Comparison of ENCODE assay signal across 1 cellular context in the genomic region with DNA sequence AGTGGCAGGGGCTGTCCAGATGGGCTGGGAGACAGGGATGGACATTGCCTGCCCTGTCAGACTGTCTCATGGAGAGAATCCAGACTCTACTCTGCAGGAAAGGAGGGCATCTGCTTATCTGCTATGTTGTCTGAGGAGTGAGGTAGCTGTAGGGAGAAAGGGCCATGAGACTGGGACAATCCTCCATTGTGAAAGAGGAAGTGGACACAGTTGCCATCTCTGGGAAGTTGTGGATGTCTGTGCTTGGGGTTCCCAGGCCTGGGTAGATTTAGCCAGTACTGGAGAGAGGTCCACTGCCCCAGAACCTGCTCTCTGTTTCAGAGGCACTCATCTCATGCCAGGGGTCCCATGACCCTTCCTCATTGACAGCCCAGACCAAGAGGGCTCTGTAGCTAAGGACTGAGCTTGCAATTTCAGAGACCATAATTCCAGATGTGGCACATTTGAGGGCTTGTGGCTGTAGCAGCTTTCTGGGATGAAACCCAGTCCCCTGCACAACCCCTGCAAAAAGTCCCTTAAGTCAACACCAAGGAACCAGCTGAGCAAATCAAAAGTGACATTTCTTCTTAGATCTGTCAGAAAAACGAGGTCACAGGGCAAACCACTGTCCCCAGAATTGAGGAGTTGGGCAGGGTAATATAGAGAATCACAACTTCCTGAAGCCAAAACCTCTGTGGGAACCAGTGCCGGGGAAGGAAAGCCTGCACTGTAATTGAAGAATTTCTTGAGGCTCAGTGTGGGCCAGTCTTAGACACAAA.
TF ChIP-seq lines count a peak whose summit lies in the region.

No MANE protein-coding gene starts in this region.

TF ChIP-seq in SK-N-SH, 30 proteins besides CTCF, POLR2A, EP300 and RAD21:
- TF ChIP-seq FOSL2 (IDR thresholded peaks at IDR 0.05; ENCODE audit: borderline replicate concordance, low read depth) (no peak), NRF1 (IDR thresholded peaks at IDR 0.05; ENCODE audit: low read depth, low read length) (no peak), CHD2 (IDR thresholded peaks at IDR 0.05; ENCODE audit: low read length, partially characterized antibody) (no peak), MEF2A (IDR thresholded peaks at IDR 0.05; ENCODE audit: borderline replicate concordance, low read depth) (no peak), SMC3 (IDR thresholded peaks at IDR 0.05; ENCODE audit: low read depth, low read length) (no peak), SIN3A (IDR thresholded peaks at IDR 0.05; ENCODE audit: borderline replicate concordance, low read depth, low read length) (no peak), TEAD4 (IDR thresholded peaks at IDR 0.05; ENCODE audit: borderline replicate concordance, insufficient read depth) (no peak), GABPA (IDR thresholded peaks at IDR 0.05; ENCODE audit: low read depth) (no peak), TCF12 (IDR thresholded peaks at IDR 0.05) (no peak)
- TF ChIP-seq, protein P1, sequence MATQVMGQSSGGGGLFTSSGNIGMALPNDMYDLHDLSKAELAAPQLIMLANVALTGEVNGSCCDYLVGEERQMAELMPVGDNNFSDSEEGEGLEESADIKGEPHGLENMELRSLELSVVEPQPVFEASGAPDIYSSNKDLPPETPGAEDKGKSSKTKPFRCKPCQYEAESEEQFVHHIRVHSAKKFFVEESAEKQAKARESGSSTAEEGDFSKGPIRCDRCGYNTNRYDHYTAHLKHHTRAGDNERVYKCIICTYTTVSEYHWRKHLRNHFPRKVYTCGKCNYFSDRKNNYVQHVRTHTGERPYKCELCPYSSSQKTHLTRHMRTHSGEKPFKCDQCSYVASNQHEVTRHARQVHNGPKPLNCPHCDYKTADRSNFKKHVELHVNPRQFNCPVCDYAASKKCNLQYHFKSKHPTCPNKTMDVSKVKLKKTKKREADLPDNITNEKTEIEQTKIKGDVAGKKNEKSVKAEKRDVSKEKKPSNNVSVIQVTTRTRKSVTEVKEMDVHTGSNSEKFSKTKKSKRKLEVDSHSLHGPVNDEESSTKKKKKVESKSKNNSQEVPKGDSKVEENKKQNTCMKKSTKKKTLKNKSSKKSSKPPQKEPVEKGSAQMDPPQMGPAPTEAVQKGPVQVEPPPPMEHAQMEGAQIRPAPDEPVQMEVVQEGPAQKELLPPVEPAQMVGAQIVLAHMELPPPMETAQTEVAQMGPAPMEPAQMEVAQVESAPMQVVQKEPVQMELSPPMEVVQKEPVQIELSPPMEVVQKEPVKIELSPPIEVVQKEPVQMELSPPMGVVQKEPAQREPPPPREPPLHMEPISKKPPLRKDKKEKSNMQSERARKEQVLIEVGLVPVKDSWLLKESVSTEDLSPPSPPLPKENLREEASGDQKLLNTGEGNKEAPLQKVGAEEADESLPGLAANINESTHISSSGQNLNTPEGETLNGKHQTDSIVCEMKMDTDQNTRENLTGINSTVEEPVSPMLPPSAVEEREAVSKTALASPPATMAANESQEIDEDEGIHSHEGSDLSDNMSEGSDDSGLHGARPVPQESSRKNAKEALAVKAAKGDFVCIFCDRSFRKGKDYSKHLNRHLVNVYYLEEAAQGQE (IDR thresholded peaks at IDR 0.05; ENCODE audit: low read depth, low read length) = no peak
- TF ChIP-seq, protein P2, sequence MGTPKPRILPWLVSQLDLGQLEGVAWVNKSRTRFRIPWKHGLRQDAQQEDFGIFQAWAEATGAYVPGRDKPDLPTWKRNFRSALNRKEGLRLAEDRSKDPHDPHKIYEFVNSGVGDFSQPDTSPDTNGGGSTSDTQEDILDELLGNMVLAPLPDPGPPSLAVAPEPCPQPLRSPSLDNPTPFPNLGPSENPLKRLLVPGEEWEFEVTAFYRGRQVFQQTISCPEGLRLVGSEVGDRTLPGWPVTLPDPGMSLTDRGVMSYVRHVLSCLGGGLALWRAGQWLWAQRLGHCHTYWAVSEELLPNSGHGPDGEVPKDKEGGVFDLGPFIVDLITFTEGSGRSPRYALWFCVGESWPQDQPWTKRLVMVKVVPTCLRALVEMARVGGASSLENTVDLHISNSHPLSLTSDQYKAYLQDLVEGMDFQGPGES (IDR thresholded peaks at IDR 0.05; ENCODE audit: low read depth, low read length) = no peak
- TF ChIP-seq, protein P3, sequence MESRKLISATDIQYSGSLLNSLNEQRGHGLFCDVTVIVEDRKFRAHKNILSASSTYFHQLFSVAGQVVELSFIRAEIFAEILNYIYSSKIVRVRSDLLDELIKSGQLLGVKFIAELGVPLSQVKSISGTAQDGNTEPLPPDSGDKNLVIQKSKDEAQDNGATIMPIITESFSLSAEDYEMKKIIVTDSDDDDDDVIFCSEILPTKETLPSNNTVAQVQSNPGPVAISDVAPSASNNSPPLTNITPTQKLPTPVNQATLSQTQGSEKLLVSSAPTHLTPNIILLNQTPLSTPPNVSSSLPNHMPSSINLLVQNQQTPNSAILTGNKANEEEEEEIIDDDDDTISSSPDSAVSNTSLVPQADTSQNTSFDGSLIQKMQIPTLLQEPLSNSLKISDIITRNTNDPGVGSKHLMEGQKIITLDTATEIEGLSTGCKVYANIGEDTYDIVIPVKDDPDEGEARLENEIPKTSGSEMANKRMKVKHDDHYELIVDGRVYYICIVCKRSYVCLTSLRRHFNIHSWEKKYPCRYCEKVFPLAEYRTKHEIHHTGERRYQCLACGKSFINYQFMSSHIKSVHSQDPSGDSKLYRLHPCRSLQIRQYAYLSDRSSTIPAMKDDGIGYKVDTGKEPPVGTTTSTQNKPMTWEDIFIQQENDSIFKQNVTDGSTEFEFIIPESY (IDR thresholded peaks at IDR 0.05; ENCODE audit: borderline replicate concordance, low read depth) = no peak
